ENCODE assay signal across 8 cellular contexts in genomic region chr4:145956288-145956890, GRCh38. TPM values are rescaled to one million over a fixed set of nuclear protein-coding genes. Genes with fewer than 3 reads are reported as not detected.
A peak's percentile ranks its signal among the peaks of the same experiment; 100 is the strongest.
DNase-seq lines count a peak whose midpoint lies in the region; ATAC-seq and TF ChIP-seq lines count a peak whose summit lies in the region.

No MANE protein-coding gene starts in this region.

- TF ChIP-seq CTCF in kidney epithelial cell (IDR thresholded peaks at IDR 0.05; ENCODE audit: insufficient read depth, low read length, poor library complexity, severe bottlenecking) (peak; percentile 81), stomach (IDR thresholded peaks at IDR 0.05) (peak in 4 of 7 experiments; percentile 43 to 67 (median 56))

- peak; percentile 70 for ATAC-seq in GM21723 (IDR thresholded peaks at IDR 0.05; ENCODE audit: unreplicated experiment)

- intact Hi-C loops in stomach (cut with DNase I; ENCODE audit: low total_unique reads) = no loop called here

- peaks cover 3 to 7% (median 5%) of the 10 kb centered on the region in 4 donors for H3K9me3 ChIP-seq in stomach

- no peak overlapping the region for H3K4me3 Mint-ChIP-seq in T-helper 2 cell treated with Interferon-gamma antibody and Interleukin-4, amounts not matched to agents 5 μg/mL and 100 μg/mL, for 36 hours

- H3K4me3 ChIP-seq in kidney epithelial cell (ENCODE audit: low read depth, low read length) (no peak overlapping the region), stomach (no peak overlapping the region)

- H3K27ac Mint-ChIP-seq in T-helper 2 cell treated with Interferon-gamma antibody and Interleukin-4, amounts not matched to agents 5 μg/mL and 100 μg/mL, for 36 hours = no peak overlapping the region

- 43 to 55% (median 49%) methylated on average over 3 of the region's 3 CpGs for WGBS in stomach, 5 donors

- TF ChIP-seq POLR2A in stomach (IDR thresholded peaks at IDR 0.05) = no peak

- DNase-seq in NCI-H2196 (lab: John Stamatoyannopoulos, UW; ENCODE audit: unreplicated experiment) (peak; percentile 15), NCI-H2196 treated with DMSO at 0.1 percent for 48 hours (lab: John Stamatoyannopoulos, UW; ENCODE audit: unreplicated experiment) (no peak), NCI-H446 (lab: John Stamatoyannopoulos, UW) (peak; percentile 16 to 50), kidney epithelial cell (ENCODE audit: low read depth) (no peak), stomach (no peak)
- peak; percentile 26 for DNase-seq in activated naive CD4-positive, alpha-beta T cell treated with anti-CD3 and anti-CD28 coated beads, Interleukin-2, amount 50 U/mL, for 16 hours
- no peak for DNase-seq in T-helper 2 cell treated with Interferon-gamma antibody and Interleukin-4, amounts not matched to agents 5 μg/mL and 100 μg/mL, for 36 hours (ENCODE audit: low spot score)

- no peaks in the 10 kb centered on the region for H3K9me3 Mint-ChIP-seq in T-helper 2 cell treated with Interferon-gamma antibody and Interleukin-4, amounts not matched to agents 5 μg/mL and 100 μg/mL, for 36 hours

- no peaks in the 10 kb centered on the region for H3K36me3 Mint-ChIP-seq in T-helper 2 cell treated with Interferon-gamma antibody and Interleukin-4, amounts not matched to agents 5 μg/mL and 100 μg/mL, for 36 hours (ENCODE audit: low read depth)

- H3K27me3 Mint-ChIP-seq in T-helper 2 cell treated with Interferon-gamma antibody and Interleukin-4, amounts not matched to agents 5 μg/mL and 100 μg/mL, for 36 hours (ENCODE audit: low read depth) = peaks cover 3% of the 10 kb centered on the region

- H3K27me3 ChIP-seq in kidney epithelial cell (ENCODE audit: control insufficient read depth, insufficient read depth, low read length) (no peaks in the 10 kb centered on the region), stomach (no peaks in the 10 kb centered on the region)

- no peaks in the 10 kb centered on the region for H3K4me1 Mint-ChIP-seq in T-helper 2 cell treated with Interferon-gamma antibody and Interleukin-4, amounts not matched to agents 5 μg/mL and 100 μg/mL, for 36 hours (ENCODE audit: low read depth)

- TF ChIP-seq EP300 in stomach (IDR thresholded peaks at IDR 0.05) = no peak

- H3K36me3 ChIP-seq in kidney epithelial cell (ENCODE audit: control insufficient read depth, insufficient read depth, low read length) = no peaks in the 10 kb centered on the region
- H3K36me3 ChIP-seq in stomach = no peaks in the 10 kb centered on the region

- H3K4me1 ChIP-seq in stomach = no peaks in the 10 kb centered on the region

- no peak overlapping the region for H3K27ac ChIP-seq in stomach

RNA-seq across cellular contexts. Expression of gene ZNF827, which starts 17.8 kb away (rescaled TPM):
- total RNA-seq in kidney epithelial cell (14.0 and 16.6 TPM in 2 replicates), stomach (100 to 1,000 TPM in 1 of 5 donors, 10 to 100 TPM in 4; 12.3 to 109 (median 17.4) TPM)
- polyA plus RNA-seq in stomach = 1 to 10 TPM; 1.7 to 2.8 (median 2.4) TPM

Comparison
In these comparisons a context has a peak if more than half of its experiments do, and no peak if none do; other contexts are left out.
1. DNase-seq: peak in NCI-H2196 (single experiment), NCI-H446 (2 of 2) and activated naive CD4-positive, alpha-beta T cell treated with anti-CD3 and anti-CD28 coated beads, Interleukin-2, amount 50 U/mL, for 16 hours (single experiment); none in NCI-H2196 treated with DMSO at 0.1 percent for 48 hours (single experiment), kidney epithelial cell (single experiment), stomach (single experiment) and T-helper 2 cell treated with Interferon-gamma antibody and Interleukin-4, amounts not matched to agents 5 μg/mL and 100 μg/mL, for 36 hours (single experiment).